In the genomic region with DNA sequence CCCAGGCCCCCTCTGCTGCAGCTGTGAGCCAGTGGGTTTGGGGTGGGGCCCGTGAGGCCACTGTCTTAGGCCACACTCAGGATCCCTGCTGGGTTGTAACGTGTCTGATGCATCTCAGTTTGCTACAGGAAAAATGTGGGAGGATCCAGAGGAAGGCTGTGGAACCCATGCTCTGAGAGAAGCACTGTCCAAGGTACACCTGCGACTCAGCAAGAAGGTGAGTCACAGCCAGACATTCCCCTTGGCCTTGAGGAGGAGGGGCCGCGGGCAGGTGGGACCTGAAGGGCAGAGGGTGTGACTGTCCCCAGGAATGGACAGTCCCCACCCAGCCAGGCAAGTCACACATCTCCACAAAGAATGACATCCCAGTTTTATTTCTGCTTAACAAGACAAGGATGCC, we compare ENCODE assay signal across 26 cellular contexts. TPM values are rescaled to one million over a fixed set of nuclear protein-coding genes. Genes with fewer than 3 reads are reported as not detected.
"Had no signal": no experiment of that assay in that cellular context is flagged by ENCODE, and none has a peak within 500 bp of the region (broad histone marks: within the 10 kb centered on the region; RNA-seq: fewer than 3 reads in every experiment).

No MANE protein-coding gene starts in this region.

- H3K27ac Mint-ChIP-seq: activated B cell treated with CpG ODN at 0.5 μM for 24 hours; activated CD4-positive, alpha-beta memory T cell treated with anti-CD3 and anti-CD28 coated beads for 36 hours; activated naive CD8-positive, alpha-beta T cell treated with anti-CD3 and anti-CD28 coated beads for 36 hours; progenitor cell of endocrine pancreas; stimulated activated effector memory CD8-positive, alpha-beta T cell treated with anti-CD3 and anti-CD28 coated beads, Interleukin-12 subunit alpha, Interleukin-12 subunit beta, amount 100 ng/mL, for 72 hours; T-cell had no signal

- FAIRE-seq: colon had no signal

- H3K27ac ChIP-seq: dorsolateral prefrontal cortex, gastroesophageal sphincter, heart left ventricle, lower lobe of right lung, right atrium auricular region, stomach, vagina had no signal

- H3K4me1 ChIP-seq: gastroesophageal sphincter, heart left ventricle, lower lobe of right lung, right atrium auricular region, stomach, vagina had no signal

- H3K36me3 Mint-ChIP-seq: activated CD4-positive, alpha-beta memory T cell treated with anti-CD3 and anti-CD28 coated beads for 36 hours; activated naive CD8-positive, alpha-beta T cell treated with anti-CD3 and anti-CD28 coated beads for 36 hours; stimulated activated effector memory CD8-positive, alpha-beta T cell treated with anti-CD3 and anti-CD28 coated beads, Interleukin-12 subunit alpha, Interleukin-12 subunit beta, amount 100 ng/mL, for 72 hours; T-cell had no signal

- H3K4me1 Mint-ChIP-seq: activated B cell treated with CpG ODN at 0.5 μM for 24 hours; activated naive CD8-positive, alpha-beta T cell treated with anti-CD3 and anti-CD28 coated beads for 36 hours; stimulated activated effector memory CD8-positive, alpha-beta T cell treated with anti-CD3 and anti-CD28 coated beads, Interleukin-12 subunit alpha, Interleukin-12 subunit beta, amount 100 ng/mL, for 72 hours; T-cell had no signal

- H3K36me3 ChIP-seq: gastroesophageal sphincter, heart left ventricle, lower lobe of right lung, right atrium auricular region, stomach, vagina had no signal

- H3K4me3 ChIP-seq: dorsolateral prefrontal cortex, gastroesophageal sphincter, heart left ventricle, lower lobe of right lung, right atrium auricular region, smooth muscle cell, stomach, vagina had no signal

- DNase-seq: activated B cell treated with CpG ODN at 0.5 μM for 24 hours; activated CD4-positive, alpha-beta memory T cell treated with anti-CD3 and anti-CD28 coated beads for 36 hours; activated CD4-positive, alpha-beta T cell treated with anti-CD3 and anti-CD28 coated beads for 4 hours; activated naive CD4-positive, alpha-beta T cell; activated naive CD8-positive, alpha-beta T cell treated with anti-CD3 and anti-CD28 coated beads for 36 hours; activated T-cell treated with anti-CD3 and anti-CD28 coated beads for 4 hours; amniotic stem cell; caudate nucleus; dorsolateral prefrontal cortex; erythroblast; heart left ventricle; lower lobe of right lung; stimulated activated CD4-positive, alpha-beta T cell treated with anti-CD3 and anti-CD28 coated beads, Interleukin-4, amount 100 ng/mL, for 1 hour; stomach; T-cell; trophoblast cell had no signal

- H3K27me3 ChIP-seq: right atrium auricular region, vagina had no signal

- H3K27me3 Mint-ChIP-seq: activated B cell treated with CpG ODN at 0.5 μM for 24 hours had no signal

- H3K4me2 ChIP-seq: smooth muscle cell had no signal

- H3K9me3 ChIP-seq: gastroesophageal sphincter, heart left ventricle, lower lobe of right lung, right atrium auricular region, stomach, vagina had no signal

- H3K4me3 Mint-ChIP-seq: activated B cell treated with CpG ODN at 0.5 μM for 24 hours; activated CD4-positive, alpha-beta memory T cell treated with anti-CD3 and anti-CD28 coated beads for 36 hours; activated naive CD8-positive, alpha-beta T cell treated with anti-CD3 and anti-CD28 coated beads for 36 hours; stimulated activated effector memory CD8-positive, alpha-beta T cell treated with anti-CD3 and anti-CD28 coated beads, Interleukin-12 subunit alpha, Interleukin-12 subunit beta, amount 100 ng/mL, for 72 hours; T-cell had no signal

- ATAC-seq: gastroesophageal sphincter; heart left ventricle; lower lobe of right lung; stimulated activated effector memory CD8-positive, alpha-beta T cell treated with anti-CD3 and anti-CD28 coated beads, Interleukin-12 subunit alpha, Interleukin-12 subunit beta, amount 100 ng/mL, for 72 hours; T-cell had no signal

- H3K9me3 Mint-ChIP-seq: activated B cell treated with CpG ODN at 0.5 μM for 24 hours; activated CD4-positive, alpha-beta memory T cell treated with anti-CD3 and anti-CD28 coated beads for 36 hours; activated naive CD8-positive, alpha-beta T cell treated with anti-CD3 and anti-CD28 coated beads for 36 hours; stimulated activated effector memory CD8-positive, alpha-beta T cell treated with anti-CD3 and anti-CD28 coated beads, Interleukin-12 subunit alpha, Interleukin-12 subunit beta, amount 100 ng/mL, for 72 hours; T-cell had no signal

RNA-seq across cellular contexts. Expression of gene C10orf120, which starts 27.8 kb away (rescaled TPM):
- total RNA-seq: activated B cell treated with CpG ODN at 0.5 μM for 24 hours; activated CD4-positive, alpha-beta memory T cell treated with anti-CD3 and anti-CD28 coated beads for 36 hours; activated naive CD8-positive, alpha-beta T cell treated with anti-CD3 and anti-CD28 coated beads for 36 hours; dorsolateral prefrontal cortex; gastroesophageal sphincter; heart left ventricle; lower lobe of right lung; omental fat pad; progenitor cell of endocrine pancreas; right atrium auricular region; smooth muscle cell; stomach; T-cell; temporal lobe; vagina had no signal
- polyA plus RNA-seq: heart left ventricle, neural cell, smooth muscle cell, stomach had no signal
